25 cellular contexts compared by ENCODE assay signal in genomic region chr9:73239868-73240267, GRCh38.
A peak's percentile ranks its signal among the peaks of the same experiment; 100 is the strongest.
DNase-seq lines count a peak whose midpoint lies in the region; FAIRE-seq and TF ChIP-seq lines count a peak whose summit lies in the region.
"Had no signal": no experiment of that assay in that cellular context is flagged by ENCODE, and none has a peak within 500 bp of the region (broad histone marks: within the 10 kb centered on the region; RNA-seq: fewer than 3 reads in every experiment).

No MANE protein-coding gene starts in this region.

- CTCF ChIA-PET in endothelial cell of umbilical vein (lab: Charles Lee) = interaction anchor here (0.7 kb wide), 1 partner anchor 87 kb away, joined by 5 read pairs; no protein-coding TSS in a partner anchor
- CTCF ChIA-PET in HEK293T (lab: Yijun Ruan, JAX) = no interaction called here

- H3K4me2 ChIP-seq in endothelial cell of umbilical vein (ENCODE audit: insufficient read depth, low read length) = no peak overlapping the region

- H3K27me3 ChIP-seq in endothelial cell of umbilical vein (ENCODE audit: control insufficient read depth in 2 of 2, insufficient read depth in 2 of 2, low read length in 2 of 2) = no peaks in the 10 kb centered on the region
- no peaks in the 10 kb centered on the region for H3K27me3 ChIP-seq in uterus
- H3K27me3 ChIP-seq: ascending aorta, SJCRH30 had no signal

- no peak overlapping the region for H3K9ac ChIP-seq in endothelial cell of umbilical vein (replicated peaks; ENCODE audit: extremely low read depth, insufficient read depth, low read length)

- H3K9me1 ChIP-seq in endothelial cell of umbilical vein (replicated peaks; ENCODE audit: control insufficient read depth, extremely low read depth, insufficient read depth, low read length) = no peaks in the 10 kb centered on the region

- H3K9me3 ChIP-seq in endothelial cell of umbilical vein (replicated peaks; ENCODE audit: control insufficient read depth, insufficient read depth, low read length) = no peaks in the 10 kb centered on the region
- no peaks in the 10 kb centered on the region for H3K9me3 ChIP-seq in uterus
- H3K9me3 ChIP-seq: ascending aorta, esophagus muscularis mucosa, SJCRH30, spleen, thoracic aorta had no signal

- H3K79me2 ChIP-seq in endothelial cell of umbilical vein (ENCODE audit: control insufficient read depth, insufficient read depth, low read length) = no peaks in the 10 kb centered on the region

- FAIRE-seq in endothelial cell of umbilical vein (lab: Jason Lieb, UNC) (no peak), urothelium cell line (lab: Jason Lieb, UNC) (no peak)
- FAIRE-seq: H1 had no signal

- H3K4me3 ChIP-seq in endothelial cell of umbilical vein (replicated peaks in 1 of 3; ENCODE audit: insufficient read depth in 1 of 3, low read depth in 1 of 3, low read length in 3 of 3) (no peak overlapping the region), uterus (no peak overlapping the region)
- H3K4me3 ChIP-seq: ascending aorta, esophagus muscularis mucosa, SJCRH30, spleen, thoracic aorta had no signal

- H3K36me3 ChIP-seq in endothelial cell of umbilical vein (ENCODE audit: control insufficient read depth in 2 of 2, extremely low read depth in 1 of 2, insufficient read depth in 2 of 2, low read length in 2 of 2) (no peaks in the 10 kb centered on the region), uterus (no peaks in the 10 kb centered on the region)
- H3K36me3 ChIP-seq: ascending aorta, esophagus muscularis mucosa, SJCRH30, spleen, thoracic aorta had no signal

- no peaks in the 10 kb centered on the region for H3K4me1 ChIP-seq in endothelial cell of umbilical vein (ENCODE audit: control insufficient read depth, extremely low read depth, insufficient read depth, low read length)
- H3K4me1 ChIP-seq in uterus = no peaks in the 10 kb centered on the region
- H3K4me1 ChIP-seq: ascending aorta, esophagus muscularis mucosa, SJCRH30 had no signal

- intact Hi-C loops in endothelial cell of umbilical vein (cut with micrococcal nuclease) = no loop called here
- intact Hi-C loops in uterus (cut with DNase I; ENCODE audit: low total_unique reads) = no loop called here

- no TSS peak for BruUV-seq in endothelial cell of umbilical vein (replicated peaks; lab: Mats Ljungman, UMichigan)

- DNase-seq in H4 (ENCODE audit: low spot score) = peak; percentile 28
- DNase-seq in NCI-H748 (lab: John Stamatoyannopoulos, UW; ENCODE audit: unreplicated experiment) = peak; percentile 91
- no peak for DNase-seq in endothelial cell of umbilical vein (ENCODE audit: low read depth, low spot score)
- DNase-seq in urothelium cell line (ENCODE audit: low spot score) = peak; percentile 25
- DNase-seq in HEK293T (ENCODE audit: extremely low spot score) = no peak
- DNase-seq in uterus = no peak
- no peak for DNase-seq in RPMI8226
- DNase-seq: activated CD4-positive, alpha-beta T cell treated with anti-CD3 and anti-CD28 coated beads, Interleukin-2, amount 10 ng/mL, durations not matched to agents 24 days and 14 days; activated CD8-positive, alpha-beta memory T cell treated with anti-CD3 and anti-CD28 coated beads, Interleukin-2, amount 10 ng/mL, durations not matched to agents 7 days and 5 days; CD8-positive, alpha-beta memory T cell; DND-41; effector CD4-positive, alpha-beta T cell; naive B cell; NCI-H1105 treated with DMSO at 0.1 percent for 48 hours; NCI-H774; nucleus accumbens; OCI-M1; SJCRH30; spleen; stimulated activated CD4-positive, alpha-beta T cell treated with anti-CD3 and anti-CD28 coated beads, Interleukin-4, amount 100 ng/mL, for 1 hour; stimulated activated naive CD4-positive, alpha-beta T cell treated with Interleukin-2 at 50 U/mL for 16 hours had no signal

- dilution Hi-C loops in endothelial cell of umbilical vein (cut with MboI; ENCODE audit: extremely low pct_ligation_motif_present, low sequenced_read_pairs) = no loop called here

- TF ChIP-seq CTCF in endothelial cell of umbilical vein (IDR thresholded peaks at IDR 0.05; ENCODE audit: extremely low read depth in 1 of 2, insufficient read depth in 1 of 2, low read depth in 1 of 2, low read length in 2 of 2) (no peak), uterus (IDR thresholded peaks at IDR 0.05) (no peak)

- POLR2A ChIA-PET in endothelial cell of umbilical vein (lab: Charles Lee) = no interaction called here
- POLR2A ChIA-PET in HEK293T (lab: Yijun Ruan, JAX) = no interaction called here

- TF ChIP-seq POLR2A in endothelial cell of umbilical vein (IDR thresholded peaks at IDR 0.05; ENCODE audit: low read depth, low read length) = no peak
- TF ChIP-seq POLR2A in uterus (IDR thresholded peaks at IDR 0.05) = no peak

- H2AFZ ChIP-seq in endothelial cell of umbilical vein (ENCODE audit: low read depth, low read length) = no peak overlapping the region

- H4K20me1 ChIP-seq in endothelial cell of umbilical vein (replicated peaks; ENCODE audit: control insufficient read depth, extremely low read depth, insufficient read depth, low read length) = no peaks in the 10 kb centered on the region

- H3K27ac ChIP-seq in endothelial cell of umbilical vein (ENCODE audit: insufficient read depth, low read depth, low read length) = no peak overlapping the region
- no peak overlapping the region for H3K27ac ChIP-seq in uterus
- H3K27ac ChIP-seq: ascending aorta, esophagus muscularis mucosa, SJCRH30, spleen, thoracic aorta had no signal

TF ChIP-seq in endothelial cell of umbilical vein, 7 proteins besides CTCF, POLR2A, EP300 and RAD21:
- TF ChIP-seq JUN (IDR thresholded peaks at IDR 0.05; ENCODE audit: borderline replicate concordance, insufficient read depth, insufficient read length, low read depth) (peak; percentile 23), FOS (IDR thresholded peaks at IDR 0.05; ENCODE audit: borderline replicate concordance, insufficient read depth, low read length) (no peak), MYC (IDR thresholded peaks at IDR 0.05; ENCODE audit: low read depth, low read length) (no peak)

TF ChIP-seq in HEK293T, 16 proteins besides CTCF, POLR2A, EP300 and RAD21:
- TF ChIP-seq HDGF (IDR thresholded peaks at IDR 0.05; ENCODE audit: borderline replicate concordance) (no peak), FOXK2 (IDR thresholded peaks at IDR 0.05) (no peak), L3MBTL2 (conservative IDR thresholded peaks at IDR 0.05) (no peak), CTBP1 (IDR thresholded peaks at IDR 0.05; ENCODE audit: borderline replicate concordance) (no peak), FOXM1 (IDR thresholded peaks at IDR 0.05; ENCODE audit: borderline replicate concordance) (no peak), ZNF384 (IDR thresholded peaks at IDR 0.05) (no peak), LEF1 (IDR thresholded peaks at IDR 0.05; ENCODE audit: borderline replicate concordance) (no peak), PKNOX1 (IDR thresholded peaks at IDR 0.05) (no peak), NFRKB (IDR thresholded peaks at IDR 0.05) (no peak), SP1 (IDR thresholded peaks at IDR 0.05) (no peak)
TF ChIP-seq in HEK293T: peak in this region for 0.

Comparison
In these comparisons a context has a peak if more than half of its experiments do, and no peak if none do; other contexts are left out.
1. DNase-seq: peak in H4 (single experiment), NCI-H748 (single experiment) and urothelium cell line (single experiment); none in endothelial cell of umbilical vein (single experiment), HEK293T (single experiment), uterus (0 of 2) and RPMI8226 (single experiment).